16 cellular contexts compared by ENCODE assay signal in the genomic region with DNA sequence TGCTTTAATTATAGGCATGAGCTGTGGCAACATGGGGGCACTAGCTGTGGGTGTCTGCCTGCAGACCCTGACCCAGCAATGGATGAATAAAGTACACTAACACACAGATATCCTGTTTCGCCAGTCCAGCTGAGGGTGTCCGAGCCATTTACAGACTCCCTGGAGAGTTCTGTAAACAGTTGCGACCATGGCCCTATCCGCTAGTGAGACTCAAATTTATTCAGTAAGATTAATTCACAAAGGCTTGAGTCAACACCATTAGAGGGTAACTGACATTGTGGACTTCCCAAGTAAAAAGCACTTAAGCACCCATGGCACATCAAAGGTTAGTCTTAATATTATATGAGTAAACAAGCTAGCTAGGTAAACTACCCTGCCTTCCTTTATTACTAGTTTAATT.
A peak's percentile ranks its signal among the peaks of the same experiment; 100 is the strongest.
DNase-seq lines count a peak whose midpoint lies in the region; ATAC-seq and TF ChIP-seq lines count a peak whose summit lies in the region.
"Had no signal": no experiment of that assay in that cellular context is flagged by ENCODE, and none has a peak within 500 bp of the region (broad histone marks: within the 10 kb centered on the region; RNA-seq: fewer than 3 reads in every experiment).

No MANE protein-coding gene starts in this region.

- H3K9me3 ChIP-seq in BE2C = no peaks in the 10 kb centered on the region
- H3K9me3 ChIP-seq: HAP-1, heart left ventricle had no signal

- DNase-seq in DMS153 treated with DMSO at 0.1 percent for 48 hours (lab: John Stamatoyannopoulos, UW; ENCODE audit: unreplicated experiment) = peak; percentile 88
- DNase-seq in NCI-H1436 (lab: John Stamatoyannopoulos, UW) = peak; percentile 13
- peak; percentile 95 for DNase-seq in NCI-H748 (lab: John Stamatoyannopoulos, UW; ENCODE audit: unreplicated experiment)
- no peak for DNase-seq in nephron progenitor cell
- no peak for DNase-seq in lower leg skin (ENCODE audit: low spot score in 2 of 2)
- no peak for DNase-seq in BE2C
- DNase-seq: activated effector memory CD4-positive, alpha-beta T cell treated with Interleukin-2 at 50 U/mL for 16 hours; amniotic stem cell; central memory CD4-positive, alpha-beta T cell; heart left ventricle; NCI-H446 treated with DMSO at 0.1 percent for 48 hours; PC-9; stimulated activated CD4-positive, alpha-beta T cell treated with anti-CD3 and anti-CD28 coated beads, Interleukin-2, amount 100 ng/mL, for 24 hours; T-helper 9 cell had no signal

- peak overlapping the region; percentile 91 for H3K27ac Mint-ChIP-seq in nephron progenitor cell

- H3K4me1 ChIP-seq in BE2C = no peaks in the 10 kb centered on the region
- H3K4me1 ChIP-seq: HAP-1 had no signal

- H3K36me3 ChIP-seq in BE2C = peaks cover 65% of the 10 kb centered on the region

- no peaks in the 10 kb centered on the region for H3K9me3 Mint-ChIP-seq in nephron progenitor cell

- H3K27me3 ChIP-seq in BE2C = no peaks in the 10 kb centered on the region
- H3K27me3 ChIP-seq: heart left ventricle had no signal

- H3K4me3 ChIP-seq in lower leg skin (ENCODE audit: low read depth, poor library complexity, severe bottlenecking) = no peak overlapping the region
- no peak overlapping the region for H3K4me3 ChIP-seq in BE2C (ENCODE audit: low read depth, low read length)
- H3K4me3 ChIP-seq: HAP-1, heart left ventricle, PC-9 had no signal

- TF ChIP-seq CTCF in nephron progenitor cell (IDR thresholded peaks at IDR 0.05) (no peak), lower leg skin (IDR thresholded peaks at IDR 0.05) (no peak), BE2C (IDR thresholded peaks at IDR 0.05; ENCODE audit: low read depth, low read length) (no peak)

- intact Hi-C loops in lower leg skin (cut with DNase I; ENCODE audit: low total_unique reads) = no loop called here

- H3K4me3 Mint-ChIP-seq in nephron progenitor cell = no peak overlapping the region

- H3K27me3 Mint-ChIP-seq in nephron progenitor cell (ENCODE audit: low read depth, poor library complexity) = no peaks in the 10 kb centered on the region

- H3K4me1 Mint-ChIP-seq in nephron progenitor cell = peaks cover 19% of the 10 kb centered on the region

- TF ChIP-seq POLR2A in lower leg skin (IDR thresholded peaks at IDR 0.05) = no peak

- no peak for ATAC-seq in GM18867 (IDR thresholded peaks at IDR 0.05; ENCODE audit: unreplicated experiment)
- ATAC-seq: heart left ventricle had no signal

- 97 to 99% methylated on average over 4 of the region's 4 CpGs for WGBS in lower leg skin, 2 donors

- H3K36me3 Mint-ChIP-seq in nephron progenitor cell (ENCODE audit: low read depth) = peaks cover 92% of the 10 kb centered on the region

Comparison
In these comparisons a context has a peak if more than half of its experiments do, and no peak if none do; other contexts are left out.
1. DNase-seq: peak in DMS153 treated with DMSO at 0.1 percent for 48 hours (single experiment), NCI-H1436 (single experiment) and NCI-H748 (single experiment); none in nephron progenitor cell (single experiment), lower leg skin (0 of 2) and BE2C (single experiment).